In the genomic region with DNA sequence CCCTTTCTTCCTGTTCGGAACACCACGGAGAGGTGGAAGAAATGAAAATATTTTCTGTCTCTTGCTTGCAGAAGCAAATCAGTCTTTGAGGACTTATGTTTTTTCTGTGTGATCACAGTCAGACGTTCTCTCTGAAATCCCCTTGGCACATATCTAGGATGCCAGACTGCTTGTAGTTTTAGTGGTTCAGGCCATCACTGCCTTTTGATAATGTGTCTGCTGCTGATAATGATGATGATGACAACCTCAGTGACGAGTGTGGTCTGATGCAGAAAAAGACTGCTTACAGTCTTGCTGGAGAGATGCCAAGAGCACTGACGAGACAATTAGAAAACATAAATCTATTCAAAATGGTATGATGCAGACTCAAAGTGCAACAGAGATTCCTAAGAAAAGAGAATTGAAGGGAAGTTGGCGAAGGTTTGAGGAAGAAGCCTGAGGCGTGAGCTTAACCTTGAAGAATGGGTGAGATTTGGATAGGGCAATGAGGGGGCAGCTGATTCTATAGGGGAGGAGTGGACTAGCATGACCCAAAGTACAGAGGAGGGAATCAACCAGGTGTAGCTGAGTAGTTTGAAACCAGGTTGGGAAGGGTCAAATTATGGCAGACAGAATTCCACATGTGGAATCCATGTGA, we compare ENCODE assay signal across 10 cellular contexts. TPM values are rescaled to one million over a fixed set of nuclear protein-coding genes. Genes with fewer than 3 reads are reported as not detected.
DNase-seq lines count a peak whose midpoint lies in the region; ATAC-seq and TF ChIP-seq lines count a peak whose summit lies in the region.
"Had no signal": no experiment of that assay in that cellular context is flagged by ENCODE, and none has a peak within 500 bp of the region (broad histone marks: within the 10 kb centered on the region; RNA-seq: fewer than 3 reads in every experiment).

No MANE protein-coding gene starts in this region.

- no peak overlapping the region for H3K4me3 ChIP-seq in lung
- H3K4me3 ChIP-seq: tibial nerve had no signal

- TF ChIP-seq CTCF in lung (IDR thresholded peaks at IDR 0.05; ENCODE audit: control extremely low read depth, extremely low read depth) (no peak), MCF 10A (IDR thresholded peaks at IDR 0.05; ENCODE audit: unreplicated experiment) (no peak)

- peaks cover 49% of the 10 kb centered on the region for H3K4me1 Mint-ChIP-seq in activated CD4-positive, alpha-beta T cell treated with anti-CD3 and anti-CD28 coated beads for 36 hours
- no peaks in the 10 kb centered on the region for H3K4me1 Mint-ChIP-seq in MCF 10A (ENCODE audit: insufficient read depth, unreplicated experiment)

- no peak overlapping the region for H3K27ac ChIP-seq in lung (ENCODE audit: low read depth in 1 of 2, low read length in 1 of 2)
- H3K27ac ChIP-seq: tibial nerve had no signal

- WGBS in lung, 2 donors: 37 to 55% methylated on average over 6 to 7 of the region's 7 CpGs

- H3K27me3 Mint-ChIP-seq in activated CD4-positive, alpha-beta T cell treated with anti-CD3 and anti-CD28 coated beads for 36 hours: no peaks in the 10 kb centered on the region
- H3K27me3 Mint-ChIP-seq in MCF 10A (ENCODE audit: insufficient read depth, unreplicated experiment): peaks cover 29% of the 10 kb centered on the region

- in situ Hi-C loops in KBM-7 (cut with MboI; ENCODE audit: low pct_unique_long_range_greater_than_20kb, low sequenced_read_pairs): loop anchor here (10.0 kb wide), 1 partner anchor 95 kb away; no protein-coding TSS in a partner anchor

- no peaks in the 10 kb centered on the region for H3K9me3 ChIP-seq in lung (ENCODE audit: control insufficient read depth in 2 of 2, insufficient read depth in 1 of 2, low read length in 1 of 2)
- H3K9me3 ChIP-seq: tibial nerve had no signal

- H3K9me3 Mint-ChIP-seq in activated CD4-positive, alpha-beta T cell treated with anti-CD3 and anti-CD28 coated beads for 36 hours (ENCODE audit: low read depth): no peaks in the 10 kb centered on the region
- H3K9me3 Mint-ChIP-seq in MCF 10A (ENCODE audit: unreplicated experiment): no peaks in the 10 kb centered on the region

- H3K27me3 ChIP-seq in lung (ENCODE audit: control insufficient read depth, insufficient read depth): no peaks in the 10 kb centered on the region
- H3K27me3 ChIP-seq: tibial nerve had no signal

- peak overlapping the region; percentile 69 for H3K27ac Mint-ChIP-seq in activated CD4-positive, alpha-beta T cell treated with anti-CD3 and anti-CD28 coated beads for 36 hours
- no peak overlapping the region for H3K27ac Mint-ChIP-seq in MCF 10A (ENCODE audit: low read depth, unreplicated experiment)

- no peak for DNase-seq in activated CD4-positive, alpha-beta T cell treated with anti-CD3 and anti-CD28 coated beads for 36 hours
- no peak for DNase-seq in activated CD4-positive, alpha-beta T cell treated with anti-CD3 and anti-CD28 coated beads for 48 hours
- DNase-seq in KBM-7 (peak; percentile 57), astrocyte of the hippocampus (ENCODE audit: low read depth, low spot score) (peak; percentile 32), lung (ENCODE audit: low spot score) (peak; percentile 25), MCF 10A (ENCODE audit: unreplicated experiment) (no peak)
- DNase-seq: EL had no signal

- POLR2A ChIA-PET in activated CD4-positive, alpha-beta T cell treated with anti-CD3 and anti-CD28 coated beads for 36 hours (lab: Charles Lee): interaction anchor here (1.0 kb wide), 1 partner anchor 9 kb away, joined by 4 read pairs; no protein-coding TSS in a partner anchor
- POLR2A ChIA-PET in MCF 10A (lab: Yijun Ruan, JAX): interaction anchor here (0.7 kb wide), 1 partner anchor 9 kb away, joined by 3 read pairs; no protein-coding TSS in a partner anchor

- CTCF ChIA-PET in activated CD4-positive, alpha-beta T cell treated with anti-CD3 and anti-CD28 coated beads for 36 hours (lab: Charles Lee): interaction anchor here (0.8 to 1.4 kb wide), 3 partner anchors 9 to 119 kb away, joined by 3 read pairs; no protein-coding TSS in a partner anchor
- CTCF ChIA-PET in MCF 10A (lab: Yijun Ruan, JAX): interaction anchor here (1.4 kb wide), 1 partner anchor 9 kb away, joined by 4 read pairs; no protein-coding TSS in a partner anchor

- H3K4me3 Mint-ChIP-seq in activated CD4-positive, alpha-beta T cell treated with anti-CD3 and anti-CD28 coated beads for 36 hours: no peak overlapping the region
- H3K4me3 Mint-ChIP-seq in MCF 10A (ENCODE audit: unreplicated experiment): no peak overlapping the region

- H3K36me3 Mint-ChIP-seq in activated CD4-positive, alpha-beta T cell treated with anti-CD3 and anti-CD28 coated beads for 36 hours (ENCODE audit: low read depth): peaks cover 30% of the 10 kb centered on the region
- H3K36me3 Mint-ChIP-seq in MCF 10A (ENCODE audit: insufficient read depth, unreplicated experiment): no peaks in the 10 kb centered on the region

- intact Hi-C loops in activated CD4-positive, alpha-beta T cell treated with anti-CD3 and anti-CD28 coated beads for 36 hours (cut with DNase I, micrococcal nuclease): loop anchor here in 1 of 2 experiments (10.0 kb wide), 1 partner anchor 335 kb away; a partner anchor contains a TSS
- intact Hi-C loops in MCF 10A (cut with micrococcal nuclease): no loop called here

- H3K36me3 ChIP-seq in lung (ENCODE audit: control insufficient read depth in 2 of 2, insufficient read depth in 2 of 2, low read length in 2 of 2): no peaks in the 10 kb centered on the region
- H3K36me3 ChIP-seq: tibial nerve had no signal

- ATAC-seq in activated CD4-positive, alpha-beta T cell treated with anti-CD3 and anti-CD28 coated beads for 36 hours: peak; percentile 55
- ATAC-seq in lung (ENCODE audit: insufficient read depth, low FRiP score) (no peak), GM19395 (IDR thresholded peaks at IDR 0.05; ENCODE audit: unreplicated experiment) (no peak), GM18502 (IDR thresholded peaks at IDR 0.05; ENCODE audit: poor library complexity, unreplicated experiment) (no peak)

- no peaks in the 10 kb centered on the region for H3K4me1 ChIP-seq in lung (ENCODE audit: control insufficient read depth in 2 of 2, insufficient read depth in 2 of 2, low read length in 2 of 2)
- H3K4me1 ChIP-seq: tibial nerve had no signal

- no TSS peak for BruUV-seq in MCF 10A (replicated peaks; lab: Mats Ljungman, UMichigan)

RNA-seq across cellular contexts. Expression of a gene that starts 7.9 kb away (rescaled TPM):
- total RNA-seq in activated CD4-positive, alpha-beta T cell treated with anti-CD3 and anti-CD28 coated beads for 36 hours: 10 to 100 TPM; 24.0 to 24.7 TPM
- 1 to 10 TPM in 1 of 2 donors, under 1 TPM in 1; 0.67 to 2.0 TPM for total RNA-seq in lung
- polyA plus RNA-seq in lung: 10 to 100 TPM in 1 of 2 donors, under 1 TPM in 1; 0.37 to 10.0 TPM
- total RNA-seq in MCF 10A (2022): not detected in 2 replicates

RNA-seq across cellular contexts. Expression of a gene that starts 14.1 kb away (rescaled TPM):
- 10 to 100 TPM; 48.8 to 61.7 TPM for total RNA-seq in activated CD4-positive, alpha-beta T cell treated with anti-CD3 and anti-CD28 coated beads for 36 hours
- 10 to 100 TPM; 14.4 to 35.8 TPM for total RNA-seq in lung
- polyA plus RNA-seq in lung: 10 to 100 TPM; 27.8 to 34.6 TPM
- 43.2 and 45.3 TPM in 2 replicates for total RNA-seq in MCF 10A (2022)

Comparison
In these comparisons a context has a peak if more than half of its experiments do, and no peak if none do; other contexts are left out.
1. DNase-seq: peak in KBM-7 (single experiment), astrocyte of the hippocampus (single experiment) and lung (single experiment); none in activated CD4-positive, alpha-beta T cell treated with anti-CD3 and anti-CD28 coated beads for 36 hours (single experiment), activated CD4-positive, alpha-beta T cell treated with anti-CD3 and anti-CD28 coated beads for 48 hours (single experiment) and MCF 10A (single experiment).
2. RNA of a gene that starts 7.9 kb away (total RNA-seq): 24.0 to 24.7 TPM in activated CD4-positive, alpha-beta T cell treated with anti-CD3 and anti-CD28 coated beads for 36 hours; 0.67 to 2.0 TPM in lung and not detected in MCF 10A; every median in the first group is over 4 times any median in the second.